Comparison of ENCODE assay signal across 13 cellular contexts in the genomic region with DNA sequence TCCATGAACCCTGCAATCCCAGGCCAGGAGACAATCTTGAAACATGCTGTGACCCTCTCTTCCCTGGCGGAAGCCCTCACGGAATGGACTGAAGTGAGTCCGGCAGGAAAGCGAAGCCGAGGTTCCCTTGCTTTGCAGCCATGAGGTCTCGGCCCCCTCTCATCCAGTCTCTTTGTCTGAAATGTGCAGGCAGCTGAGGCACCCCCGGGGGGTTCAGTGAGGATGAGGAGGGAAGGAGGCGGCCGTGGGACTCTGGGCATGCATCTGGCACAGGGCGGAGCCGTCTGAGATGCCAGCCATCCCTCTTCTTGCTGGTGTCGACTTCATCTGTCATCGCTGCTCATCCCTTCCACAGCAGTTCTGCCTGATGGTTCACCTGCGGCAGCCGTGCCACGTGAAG.
A peak's percentile ranks its signal among the peaks of the same experiment; 100 is the strongest.
DNase-seq lines count a peak whose midpoint lies in the region; ATAC-seq, FAIRE-seq and TF ChIP-seq lines count a peak whose summit lies in the region.
"Had no signal": no experiment of that assay in that cellular context is flagged by ENCODE, and none has a peak within 500 bp of the region (broad histone marks: within the 10 kb centered on the region; RNA-seq: fewer than 3 reads in every experiment).

No MANE protein-coding gene starts in this region.

- no peak for TF ChIP-seq CTCF in kidney (IDR thresholded peaks at IDR 0.05; ENCODE audit: borderline replicate concordance, extremely low read depth, insufficient read depth)

- H3K9me3 ChIP-seq in BLaER1 (no peaks in the 10 kb centered on the region), kidney (ENCODE audit: control insufficient read depth in 1 of 2, low read length in 2 of 2) (no peaks in the 10 kb centered on the region)

- DNase-seq in H7 (peak; percentile 33), kidney (peak; percentile 49), posterior vena cava (ENCODE audit: low spot score) (peak; percentile 64), LoVo (ENCODE audit: low spot score) (no peak), GM19238 (ENCODE audit: insufficient read length, low spot score) (no peak)
- DNase-seq: CD8-positive, alpha-beta T cell; COR-L47; DND-41; GDM1 had no signal

- no peak for FAIRE-seq in kidney (lab: Jason Lieb, UNC)
- FAIRE-seq: A204.1, H54 had no signal

- H3K4me3 ChIP-seq in BLaER1 (no peak overlapping the region), H7 (ENCODE audit: insufficient read depth, low read depth, low read length) (no peak overlapping the region), kidney (ENCODE audit: low read length in 2 of 2) (no peak overlapping the region)

- H3K27ac ChIP-seq in BLaER1, result no peak overlapping the region
- no peak overlapping the region for H3K27ac ChIP-seq in kidney (ENCODE audit: low read depth in 2 of 2, low read length in 2 of 2)

- intact Hi-C loops in kidney (cut with DNase I) (no loop called here), posterior vena cava (cut with DNase I) (no loop called here)

- ATAC-seq in HG02610 (IDR thresholded peaks at IDR 0.05; ENCODE audit: unreplicated experiment), result no peak
- ATAC-seq: CD8-positive, alpha-beta T cell had no signal

- peak overlapping the region; percentile 73 for H3K4me2 ChIP-seq in BLaER1

- no peaks in the 10 kb centered on the region for H4K20me1 ChIP-seq in BLaER1

- H3K36me3 ChIP-seq in BLaER1 (no peaks in the 10 kb centered on the region), H7 (replicated peaks; ENCODE audit: control insufficient read depth, insufficient read depth, low read length) (no peaks in the 10 kb centered on the region), kidney (ENCODE audit: control insufficient read depth in 1 of 2, insufficient read depth in 2 of 2, low read length in 2 of 2) (no peaks in the 10 kb centered on the region)

- H3K9ac ChIP-seq in BLaER1 (no peak overlapping the region), kidney (ENCODE audit: low read length in 2 of 2) (no peak overlapping the region)

- H3K27me3 ChIP-seq in BLaER1 (no peaks in the 10 kb centered on the region), H7 (ENCODE audit: control insufficient read depth, insufficient read depth, low read length) (peaks cover 24% of the 10 kb centered on the region)

- H3K4me1 ChIP-seq in BLaER1, result peaks cover 93% of the 10 kb centered on the region
- no peaks in the 10 kb centered on the region for H3K4me1 ChIP-seq in kidney (ENCODE audit: control insufficient read depth in 1 of 2, insufficient read depth in 1 of 2, low read depth in 1 of 2, low read length in 2 of 2)

Comparison
In these comparisons a context has a peak if more than half of its experiments do, and no peak if none do; other contexts are left out.
1. DNase-seq: peak in H7 (single experiment), kidney (single experiment) and posterior vena cava (single experiment); none in LoVo (single experiment) and GM19238 (single experiment).